8 cellular contexts compared by ENCODE assay signal in genomic region chr7:23467731-23468720, GRCh38. TPM values are rescaled to one million over a fixed set of nuclear protein-coding genes. Genes with fewer than 3 reads are reported as not detected.
A peak's percentile ranks its signal among the peaks of the same experiment; 100 is the strongest.
DNase-seq lines count a peak whose midpoint lies in the region; TF ChIP-seq lines count a peak whose summit lies in the region.

No MANE protein-coding gene starts in this region.

- TSS peak; percentile 13 for BruUV-seq in A673 (replicated peaks; lab: Mats Ljungman, UMichigan)

- H3K56ac ChIP-seq in mesendoderm (ENCODE audit: low read length) = peak overlapping the region; percentile 97

- no peaks in the 10 kb centered on the region for H3K36me3 ChIP-seq in A673 (ENCODE audit: insufficient read depth, low read length, poor library complexity, severe bottlenecking)
- H3K36me3 ChIP-seq in mesendoderm (ENCODE audit: control insufficient read depth, insufficient read depth, low read length) = no peaks in the 10 kb centered on the region
- no peaks in the 10 kb centered on the region for H3K36me3 ChIP-seq in prostate gland

- H3K4ac ChIP-seq in mesendoderm (ENCODE audit: low read depth, low read length) = peak overlapping the region; percentile 96

- intact Hi-C loops in A673 (cut with micrococcal nuclease; ENCODE audit: unreplicated experiment) (no loop called here), prostate gland (cut with DNase I) (no loop called here)

- no peak overlapping the region for H2AK5ac ChIP-seq in mesendoderm (ENCODE audit: low read length)

- no peak overlapping the region for H2BK5ac ChIP-seq in mesendoderm (ENCODE audit: low read length)

- peak overlapping the region; percentile 91 for H3K4me3 ChIP-seq in A673 (ENCODE audit: low read depth, low read length, poor library complexity, severe bottlenecking)
- H3K4me3 ChIP-seq in GM12875 (ENCODE audit: low read depth, low read length) = peak overlapping the region; percentile 95
- H3K4me3 ChIP-seq in mesendoderm (ENCODE audit: low read length) = peak overlapping the region; percentile 82
- H3K4me3 ChIP-seq in prostate gland = no peak overlapping the region

- CTCF ChIA-PET in A673 (lab: Charles Lee) = no interaction called here

- H3K4me2 ChIP-seq in mesendoderm (ENCODE audit: low read length) = peak overlapping the region; percentile 85

- peak overlapping the region; percentile 68 for H4K8ac ChIP-seq in mesendoderm (ENCODE audit: low read depth, low read length)

- no peak for TF ChIP-seq POLR2A in prostate gland (IDR thresholded peaks at IDR 0.05)

- peaks cover 4% of the 10 kb centered on the region for H3K79me1 ChIP-seq in mesendoderm (ENCODE audit: low read length)

- WGBS in mesendoderm (ENCODE audit: extremely low coverage, insufficient coverage, low lambda C conversion rate) = no CpG with 5 or more reads among the region's 56 CpGs
- WGBS in prostate gland = 14% methylated on average over 54 of the region's 56 CpGs

- no peak for TF ChIP-seq CTCF in A673 (conservative IDR thresholded peaks at IDR 0.05; ENCODE audit: low read depth, low read length)
- TF ChIP-seq CTCF in GM12875 (IDR thresholded peaks at IDR 0.05; ENCODE audit: borderline replicate concordance, insufficient read depth, low read depth, low read length) = no peak
- no peak for TF ChIP-seq CTCF in prostate gland (IDR thresholded peaks at IDR 0.05)

- H4K5ac ChIP-seq in mesendoderm (ENCODE audit: low read length) = no peak overlapping the region

- DNase-seq in A673 (ENCODE audit: low spot score) (peak; percentile 69), NCI-H69 (lab: John Stamatoyannopoulos, UW) (peak; percentile 84), astrocyte of the hippocampus (ENCODE audit: low read depth, low spot score) (peak; percentile 77), mesendoderm (peak; percentile 87), prostate gland (ENCODE audit: low spot score) (no peak)
- no peak for DNase-seq in NK-92 treated with Interleukin-12 subunit alpha and Interleukin-12 subunit beta, amount 100 ng/mL, for 24 hours (lab: John Stamatoyannopoulos, UW)
- no peak for DNase-seq in central memory CD4-positive, alpha-beta T cell

- peaks cover 39% of the 10 kb centered on the region for H3K4me1 ChIP-seq in A673 (ENCODE audit: insufficient read depth, low read length, poor library complexity, severe bottlenecking)
- peaks cover 6% of the 10 kb centered on the region for H3K4me1 ChIP-seq in mesendoderm (ENCODE audit: control insufficient read depth, low read depth, low read length)
- peaks cover 9% of the 10 kb centered on the region for H3K4me1 ChIP-seq in prostate gland (replicated peaks)

- no peak overlapping the region for H2BK15ac ChIP-seq in mesendoderm (replicated peaks; ENCODE audit: low read depth)

- H2BK120ac ChIP-seq in mesendoderm (ENCODE audit: low read depth, low read length) = peak overlapping the region; percentile 40

- H3K27me3 ChIP-seq in A673 (replicated peaks; ENCODE audit: insufficient read depth, low read depth, low read length, poor library complexity) = no peaks in the 10 kb centered on the region
- no peaks in the 10 kb centered on the region for H3K27me3 ChIP-seq in mesendoderm (ENCODE audit: insufficient read depth, low read length, poor library complexity)
- H3K27me3 ChIP-seq in prostate gland (replicated peaks; ENCODE audit: insufficient read depth) = peaks cover 60% of the 10 kb centered on the region

- no peaks in the 10 kb centered on the region for H3K9me3 ChIP-seq in A673 (ENCODE audit: low read depth, low read length, poor library complexity, severe bottlenecking)
- H3K9me3 ChIP-seq in prostate gland = no peaks in the 10 kb centered on the region

- peak overlapping the region; percentile 100 for H3K18ac ChIP-seq in mesendoderm (ENCODE audit: low read length)

- no peak overlapping the region for H3K23ac ChIP-seq in mesendoderm (ENCODE audit: low read length)

- H3K9ac ChIP-seq in mesendoderm (ENCODE audit: low read length) = peak overlapping the region; percentile 97

- POLR2A ChIA-PET in A673 (lab: Charles Lee; ENCODE audit: low non-redundant PET) = interaction anchor here (0.6 kb wide), 1 partner anchor 120 kb away, joined by 3 read pairs; no protein-coding TSS in a partner anchor

- H3K79me2 ChIP-seq in mesendoderm (ENCODE audit: control insufficient read depth, insufficient read depth, low read length) = peaks cover 52% of the 10 kb centered on the region

- H3K27ac ChIP-seq in A673 (ENCODE audit: low read depth, low read length, poor library complexity, severe bottlenecking) (peak overlapping the region; percentile 97), mesendoderm (ENCODE audit: low read depth, low read length) (peak overlapping the region; percentile 96), prostate gland (no peak overlapping the region)

RNA-seq across cellular contexts. Expression of gene IGF2BP3, which starts 2.3 kb away (rescaled TPM):
- total RNA-seq in A673 (2021) (75.3 and 85.4 TPM in 2 replicates), prostate gland (1 to 10 TPM in 1 of 2 donors, not detected in 1; 9.6 TPM)
- polyA plus RNA-seq in mesendoderm (2013, experiment 1 of 2) = 53.9 TPM
- polyA plus RNA-seq in mesendoderm (2013, experiment 2 of 2) = 54.3 TPM

Comparison
In these comparisons a context has a peak if more than half of its experiments do, and no peak if none do; other contexts are left out.
1. DNase-seq: peak in A673 (single experiment), NCI-H69 (single experiment), astrocyte of the hippocampus (single experiment) and mesendoderm (single experiment); none in NK-92 treated with Interleukin-12 subunit alpha and Interleukin-12 subunit beta, amount 100 ng/mL, for 24 hours (single experiment), central memory CD4-positive, alpha-beta T cell (single experiment) and prostate gland (single experiment).
2. H3K27ac ChIP-seq: peak in A673 (single experiment) and mesendoderm (single experiment); none in prostate gland (0 of 2).
3. H3K4me3 ChIP-seq: peak in A673 (single experiment), GM12875 (single experiment) and mesendoderm (single experiment); none in prostate gland (0 of 2).